In genomic region chr22:43789452-43789851, GRCh38 we compare ENCODE assay signal across 13 cellular contexts. TPM values are rescaled to one million over a fixed set of nuclear protein-coding genes. Genes with fewer than 3 reads are reported as not detected.
DNase-seq lines count a peak whose midpoint lies in the region; ATAC-seq and TF ChIP-seq lines count a peak whose summit lies in the region.
"Had no signal": no experiment of that assay in that cellular context is flagged by ENCODE, and none has a peak within 500 bp of the region (broad histone marks: within the 10 kb centered on the region; RNA-seq: fewer than 3 reads in every experiment).

No MANE protein-coding gene starts in this region.

- DNase-seq in Daoy (ENCODE audit: low read depth) (peak; percentile 95), SK-N-DZ (ENCODE audit: low spot score) (peak; percentile 39), fibroblast of villous mesenchyme (ENCODE audit: low read depth) (peak; percentile 93), renal cortical epithelial cell (ENCODE audit: low read depth) (peak; percentile 97), NCI-H526 treated with DMSO at 0.1 percent for 48 hours (lab: John Stamatoyannopoulos, UW) (no peak), NCI-H1092 (lab: John Stamatoyannopoulos, UW) (no peak)
- DNase-seq: activated naive CD4-positive, alpha-beta T cell treated with anti-CD3 and anti-CD28 coated beads for 36 hours; DND-41; foreskin melanocyte; naive thymus-derived CD8-positive, alpha-beta T cell had no signal

- no peak for ATAC-seq in GM21526 (IDR thresholded peaks at IDR 0.05; ENCODE audit: low FRiP score, unreplicated experiment)
- ATAC-seq in GM21825 (IDR thresholded peaks at IDR 0.05; ENCODE audit: unreplicated experiment) = no peak
- ATAC-seq: naive thymus-derived CD8-positive, alpha-beta T cell had no signal

- TF ChIP-seq CTCF in fibroblast of villous mesenchyme (IDR thresholded peaks at IDR 0.05; ENCODE audit: insufficient read depth, low read depth, low read length) = no peak

- no peak overlapping the region for H3K4me3 ChIP-seq in fibroblast of villous mesenchyme (ENCODE audit: low read depth, low read length)

RNA-seq across cellular contexts. Expression of gene EFCAB6, which starts 22.7 kb away (rescaled TPM):
- total RNA-seq in Daoy (2014; rRNA removed; shearing (Covaris generic)) = 2.6 and 3.1 TPM in 2 replicates
- polyA plus RNA-seq in SK-N-DZ (2014; cell fraction: cytosol; rRNA removed) = 0.14 and 0.28 TPM in 2 replicates
- polyA plus RNA-seq in SK-N-DZ (2014; cell fraction: nucleus; rRNA removed) = 0.35 TPM in 1 of 2 replicates, not detected in the other
- total RNA-seq in fibroblast of villous mesenchyme (0.32 and 0.86 TPM in 2 replicates), renal cortical epithelial cell (0.69 and 8.4 TPM in 2 replicates)
- polyA plus RNA-seq: IgD-negative memory B cell had no signal

Comparison
In these comparisons a context has a peak if more than half of its experiments do, and no peak if none do; other contexts are left out.
1. DNase-seq: peak in Daoy (single experiment), SK-N-DZ (single experiment), fibroblast of villous mesenchyme (single experiment) and renal cortical epithelial cell (single experiment); none in NCI-H526 treated with DMSO at 0.1 percent for 48 hours (single experiment) and NCI-H1092 (single experiment).